ENCODE assay signal across 1 cellular context in the genomic region with DNA sequence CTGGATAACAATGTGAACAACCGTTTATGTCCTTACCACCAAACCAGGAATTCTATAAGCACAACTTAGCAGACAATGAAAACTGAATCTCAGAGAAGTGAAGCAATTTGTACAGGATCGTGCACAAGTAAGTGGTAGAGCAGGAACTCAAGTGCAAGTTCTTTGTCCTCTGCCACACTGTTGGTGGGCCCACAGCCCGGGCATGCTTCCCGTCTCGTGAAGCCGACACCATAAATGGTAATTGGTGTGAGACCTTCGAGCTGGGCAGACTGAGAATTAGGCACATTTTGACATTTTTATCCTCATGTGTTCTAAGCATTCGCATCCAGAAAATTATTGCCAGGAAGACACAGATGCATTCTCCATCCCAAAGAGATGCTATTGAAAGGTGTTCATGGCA.
TF ChIP-seq lines count a peak whose summit lies in the region.

No MANE protein-coding gene starts in this region.

TF ChIP-seq in GM23338, 12 proteins besides CTCF, POLR2A, EP300 and RAD21 (continued from another document):
- TF ChIP-seq, protein P1, sequence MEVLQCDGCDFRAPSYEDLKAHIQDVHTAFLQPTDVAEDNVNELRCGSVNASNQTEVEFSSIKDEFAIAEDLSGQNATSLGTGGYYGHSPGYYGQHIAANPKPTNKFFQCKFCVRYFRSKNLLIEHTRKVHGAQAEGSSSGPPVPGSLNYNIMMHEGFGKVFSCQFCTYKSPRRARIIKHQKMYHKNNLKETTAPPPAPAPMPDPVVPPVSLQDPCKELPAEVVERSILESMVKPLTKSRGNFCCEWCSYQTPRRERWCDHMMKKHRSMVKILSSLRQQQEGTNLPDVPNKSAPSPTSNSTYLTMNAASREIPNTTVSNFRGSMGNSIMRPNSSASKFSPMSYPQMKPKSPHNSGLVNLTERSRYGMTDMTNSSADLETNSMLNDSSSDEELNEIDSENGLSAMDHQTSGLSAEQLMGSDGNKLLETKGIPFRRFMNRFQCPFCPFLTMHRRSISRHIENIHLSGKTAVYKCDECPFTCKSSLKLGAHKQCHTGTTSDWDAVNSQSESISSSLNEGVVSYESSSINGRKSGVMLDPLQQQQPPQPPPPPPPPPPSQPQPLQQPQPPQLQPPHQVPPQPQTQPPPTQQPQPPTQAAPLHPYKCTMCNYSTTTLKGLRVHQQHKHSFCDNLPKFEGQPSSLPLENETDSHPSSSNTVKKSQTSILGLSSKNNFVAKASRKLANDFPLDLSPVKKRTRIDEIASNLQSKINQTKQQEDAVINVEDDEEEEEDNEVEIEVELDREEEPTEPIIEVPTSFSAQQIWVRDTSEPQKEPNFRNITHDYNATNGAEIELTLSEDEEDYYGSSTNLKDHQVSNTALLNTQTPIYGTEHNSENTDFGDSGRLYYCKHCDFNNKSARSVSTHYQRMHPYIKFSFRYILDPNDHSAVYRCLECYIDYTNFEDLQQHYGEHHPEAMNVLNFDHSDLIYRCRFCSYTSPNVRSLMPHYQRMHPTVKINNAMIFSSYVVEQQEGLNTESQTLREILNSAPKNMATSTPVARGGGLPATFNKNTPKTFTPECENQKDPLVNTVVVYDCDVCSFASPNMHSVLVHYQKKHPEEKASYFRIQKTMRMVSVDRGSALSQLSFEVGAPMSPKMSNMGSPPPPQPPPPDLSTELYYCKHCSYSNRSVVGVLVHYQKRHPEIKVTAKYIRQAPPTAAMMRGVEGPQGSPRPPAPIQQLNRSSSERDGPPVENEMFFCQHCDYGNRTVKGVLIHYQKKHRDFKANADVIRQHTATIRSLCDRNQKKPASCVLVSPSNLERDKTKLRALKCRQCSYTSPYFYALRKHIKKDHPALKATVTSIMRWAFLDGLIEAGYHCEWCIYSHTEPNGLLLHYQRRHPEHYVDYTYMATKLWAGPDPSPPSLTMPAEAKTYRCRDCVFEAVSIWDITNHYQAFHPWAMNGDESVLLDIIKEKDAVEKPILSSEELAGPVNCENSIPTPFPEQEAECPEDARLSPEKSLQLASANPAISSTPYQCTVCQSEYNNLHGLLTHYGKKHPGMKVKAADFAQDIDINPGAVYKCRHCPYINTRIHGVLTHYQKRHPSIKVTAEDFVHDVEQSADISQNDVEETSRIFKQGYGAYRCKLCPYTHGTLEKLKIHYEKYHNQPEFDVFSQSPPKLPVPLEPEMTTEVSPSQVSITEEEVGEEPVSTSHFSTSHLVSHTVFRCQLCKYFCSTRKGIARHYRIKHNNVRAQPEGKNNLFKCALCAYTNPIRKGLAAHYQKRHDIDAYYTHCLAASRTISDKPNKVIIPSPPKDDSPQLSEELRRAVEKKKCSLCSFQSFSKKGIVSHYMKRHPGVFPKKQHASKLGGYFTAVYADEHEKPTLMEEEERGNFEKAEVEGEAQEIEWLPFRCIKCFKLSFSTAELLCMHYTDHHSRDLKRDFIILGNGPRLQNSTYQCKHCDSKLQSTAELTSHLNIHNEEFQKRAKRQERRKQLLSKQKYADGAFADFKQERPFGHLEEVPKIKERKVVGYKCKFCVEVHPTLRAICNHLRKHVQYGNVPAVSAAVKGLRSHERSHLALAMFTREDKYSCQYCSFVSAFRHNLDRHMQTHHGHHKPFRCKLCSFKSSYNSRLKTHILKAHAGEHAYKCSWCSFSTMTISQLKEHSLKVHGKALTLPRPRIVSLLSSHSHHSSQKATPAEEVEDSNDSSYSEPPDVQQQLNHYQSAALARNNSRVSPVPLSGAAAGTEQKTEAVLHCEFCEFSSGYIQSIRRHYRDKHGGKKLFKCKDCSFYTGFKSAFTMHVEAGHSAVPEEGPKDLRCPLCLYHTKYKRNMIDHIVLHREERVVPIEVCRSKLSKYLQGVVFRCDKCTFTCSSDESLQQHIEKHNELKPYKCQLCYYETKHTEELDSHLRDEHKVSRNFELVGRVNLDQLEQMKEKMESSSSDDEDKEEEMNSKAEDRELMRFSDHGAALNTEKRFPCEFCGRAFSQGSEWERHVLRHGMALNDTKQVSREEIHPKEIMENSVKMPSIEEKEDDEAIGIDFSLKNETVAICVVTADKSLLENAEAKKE (CRISPR knock-in tag; IDR thresholded peaks at IDR 0.05): no peak
- TF ChIP-seq, protein P2, sequence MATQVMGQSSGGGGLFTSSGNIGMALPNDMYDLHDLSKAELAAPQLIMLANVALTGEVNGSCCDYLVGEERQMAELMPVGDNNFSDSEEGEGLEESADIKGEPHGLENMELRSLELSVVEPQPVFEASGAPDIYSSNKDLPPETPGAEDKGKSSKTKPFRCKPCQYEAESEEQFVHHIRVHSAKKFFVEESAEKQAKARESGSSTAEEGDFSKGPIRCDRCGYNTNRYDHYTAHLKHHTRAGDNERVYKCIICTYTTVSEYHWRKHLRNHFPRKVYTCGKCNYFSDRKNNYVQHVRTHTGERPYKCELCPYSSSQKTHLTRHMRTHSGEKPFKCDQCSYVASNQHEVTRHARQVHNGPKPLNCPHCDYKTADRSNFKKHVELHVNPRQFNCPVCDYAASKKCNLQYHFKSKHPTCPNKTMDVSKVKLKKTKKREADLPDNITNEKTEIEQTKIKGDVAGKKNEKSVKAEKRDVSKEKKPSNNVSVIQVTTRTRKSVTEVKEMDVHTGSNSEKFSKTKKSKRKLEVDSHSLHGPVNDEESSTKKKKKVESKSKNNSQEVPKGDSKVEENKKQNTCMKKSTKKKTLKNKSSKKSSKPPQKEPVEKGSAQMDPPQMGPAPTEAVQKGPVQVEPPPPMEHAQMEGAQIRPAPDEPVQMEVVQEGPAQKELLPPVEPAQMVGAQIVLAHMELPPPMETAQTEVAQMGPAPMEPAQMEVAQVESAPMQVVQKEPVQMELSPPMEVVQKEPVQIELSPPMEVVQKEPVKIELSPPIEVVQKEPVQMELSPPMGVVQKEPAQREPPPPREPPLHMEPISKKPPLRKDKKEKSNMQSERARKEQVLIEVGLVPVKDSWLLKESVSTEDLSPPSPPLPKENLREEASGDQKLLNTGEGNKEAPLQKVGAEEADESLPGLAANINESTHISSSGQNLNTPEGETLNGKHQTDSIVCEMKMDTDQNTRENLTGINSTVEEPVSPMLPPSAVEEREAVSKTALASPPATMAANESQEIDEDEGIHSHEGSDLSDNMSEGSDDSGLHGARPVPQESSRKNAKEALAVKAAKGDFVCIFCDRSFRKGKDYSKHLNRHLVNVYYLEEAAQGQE (IDR thresholded peaks at IDR 0.05; ENCODE audit: unreplicated experiment): no peak
- TF ChIP-seq STAT1 (IDR thresholded peaks at IDR 0.05; ENCODE audit: unreplicated experiment): no peak
- TF ChIP-seq POLR2AphosphoS5 (IDR thresholded peaks at IDR 0.05; ENCODE audit: low read depth): no peak
- TF ChIP-seq EZH2phosphoT487 (IDR thresholded peaks at IDR 0.05; ENCODE audit: unreplicated experiment): no peak
- no peak for TF ChIP-seq JUNB (IDR thresholded peaks at IDR 0.05; ENCODE audit: unreplicated experiment)
- no peak for TF ChIP-seq CREB1 (CRISPR knock-in tag; IDR thresholded peaks at IDR 0.05; ENCODE audit: low read depth)
- TF ChIP-seq, protein P3, sequence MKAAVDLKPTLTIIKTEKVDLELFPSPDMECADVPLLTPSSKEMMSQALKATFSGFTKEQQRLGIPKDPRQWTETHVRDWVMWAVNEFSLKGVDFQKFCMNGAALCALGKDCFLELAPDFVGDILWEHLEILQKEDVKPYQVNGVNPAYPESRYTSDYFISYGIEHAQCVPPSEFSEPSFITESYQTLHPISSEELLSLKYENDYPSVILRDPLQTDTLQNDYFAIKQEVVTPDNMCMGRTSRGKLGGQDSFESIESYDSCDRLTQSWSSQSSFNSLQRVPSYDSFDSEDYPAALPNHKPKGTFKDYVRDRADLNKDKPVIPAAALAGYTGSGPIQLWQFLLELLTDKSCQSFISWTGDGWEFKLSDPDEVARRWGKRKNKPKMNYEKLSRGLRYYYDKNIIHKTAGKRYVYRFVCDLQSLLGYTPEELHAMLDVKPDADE (IDR thresholded peaks at IDR 0.05): no peak
- TF ChIP-seq ZNF114 (CRISPR knock-in tag; IDR thresholded peaks at IDR 0.05): no peak
- no peak for TF ChIP-seq EZH2 (IDR thresholded peaks at IDR 0.05; ENCODE audit: low read depth, unreplicated experiment)
